8 cellular contexts compared by ENCODE assay signal in genomic region chr12:20369164-20370000, GRCh38. TPM values are rescaled to one million over a fixed set of nuclear protein-coding genes. Genes with fewer than 3 reads are reported as not detected.
DNase-seq lines count a peak whose midpoint lies in the region; ATAC-seq and TF ChIP-seq lines count a peak whose summit lies in the region.

No MANE protein-coding gene starts in this region.

- no TSS peak for BruUV-seq in OCI-LY7 (replicated peaks; lab: Mats Ljungman, UMichigan)

- TF ChIP-seq POLR2A in gastrocnemius medialis (IDR thresholded peaks at IDR 0.05): peak; percentile 39 to 55

- POLR2A ChIA-PET in OCI-LY7 (lab: Charles Lee): no interaction called here

- H3K4me1 ChIP-seq in gastrocnemius medialis (peaks cover 0 to 3% of the 10 kb centered on the region in 2 donors), OCI-LY7 (ENCODE audit: insufficient read depth, low read length, poor library complexity, severe bottlenecking) (no peaks in the 10 kb centered on the region)

- no peak overlapping the region for H3K4me2 ChIP-seq in OCI-LY7 (ENCODE audit: low read length)

- peak overlapping the region; percentile 74 to 87 (median 77) for H3K4me3 Mint-ChIP-seq in immature natural killer cell

- in situ Hi-C loops in GM13977 (cut with MboI; ENCODE audit: low pct_unique_long_range_greater_than_20kb, low sequenced_read_pairs, unreplicated experiment) (no loop called here), gastrocnemius medialis (cut with MboI; ENCODE audit: low sequenced_read_pairs in 4 of 4) (loop anchor here in 1 of 4 donors (25.0 kb wide), 2 partner anchors 457 to 632 kb away; no protein-coding TSS in a partner anchor)

- peaks cover 19 to 21% of the 10 kb centered on the region in 2 donors for H3K4me1 Mint-ChIP-seq in immature natural killer cell

- TF ChIP-seq CTCF in GM13977 (IDR thresholded peaks at IDR 0.05; ENCODE audit: extremely low read depth, insufficient read depth, missing control alignments): no peak
- peak in 2 of 5 experiments; percentile 40 to 43 for TF ChIP-seq CTCF in gastrocnemius medialis (IDR thresholded peaks at IDR 0.05 in 4 of 5, conservative IDR thresholded peaks at IDR 0.05 in 1 of 5)
- TF ChIP-seq CTCF in OCI-LY7 (conservative IDR thresholded peaks at IDR 0.05; ENCODE audit: low read length): no peak

- intact Hi-C loops in gastrocnemius medialis (cut with DNase I; ENCODE audit: low total_unique reads) (loop anchor here (2.0 to 5.0 kb wide), 2 partner anchors 48 to 49 kb away; no protein-coding TSS in a partner anchor), OCI-LY7 (cut with micrococcal nuclease; ENCODE audit: unreplicated experiment) (no loop called here)

- no peaks in the 10 kb centered on the region for H3K9me2 ChIP-seq in OCI-LY7 (ENCODE audit: insufficient read depth, low read length)

- no peak overlapping the region for H2AFZ ChIP-seq in OCI-LY7 (ENCODE audit: low read length)

- peak overlapping the region; percentile 66 to 84 (median 76) for H3K27ac ChIP-seq in gastrocnemius medialis
- no peak overlapping the region for H3K27ac ChIP-seq in OCI-LY7 (ENCODE audit: low read depth, low read length, poor library complexity, severe bottlenecking)

- peak; percentile 40 to 46 for ATAC-seq in gastrocnemius medialis
- no peak for ATAC-seq in HG03139 (IDR thresholded peaks at IDR 0.05; ENCODE audit: unreplicated experiment)
- ATAC-seq in HG03280 (IDR thresholded peaks at IDR 0.05; ENCODE audit: unreplicated experiment): no peak

- no peaks in the 10 kb centered on the region for H4K20me1 ChIP-seq in OCI-LY7 (ENCODE audit: insufficient read depth, low read length)

- H3K79me2 ChIP-seq in OCI-LY7 (ENCODE audit: insufficient read depth, low read depth, low read length): no peaks in the 10 kb centered on the region

- no peak overlapping the region for H3K27ac Mint-ChIP-seq in immature natural killer cell

- H3K9me3 Mint-ChIP-seq in immature natural killer cell: peaks cover 0 to 4% (median 0%) of the 10 kb centered on the region in 6 donors

- DNase-seq in GM13977 (ENCODE audit: low spot score) (peak; percentile 32), NCI-H524 treated with DMSO at 0.1 percent for 48 hours (lab: John Stamatoyannopoulos, UW) (peak; percentile 4), cerebellar cortex (ENCODE audit: low spot score) (peak; percentile 45), immature natural killer cell (peak; percentile 6 to 12 (median 10)), gastrocnemius medialis (peak; percentile 33 to 38), OCI-LY7 (ENCODE audit: low spot score) (no peak)

- no peaks in the 10 kb centered on the region for H3K36me3 Mint-ChIP-seq in immature natural killer cell

- H3K9me3 ChIP-seq in gastrocnemius medialis: no peaks in the 10 kb centered on the region
- H3K9me3 ChIP-seq in OCI-LY7 (ENCODE audit: low read length): no peaks in the 10 kb centered on the region

- H3K4me3 ChIP-seq in gastrocnemius medialis: peak overlapping the region; percentile 69 to 75 (median 72)
- H3K4me3 ChIP-seq in OCI-LY7 (ENCODE audit: low read depth, low read length, poor library complexity, severe bottlenecking): no peak overlapping the region

- peaks cover 14 to 25% (median 24%) of the 10 kb centered on the region in 3 donors for H3K27me3 Mint-ChIP-seq in immature natural killer cell (ENCODE audit: low read depth in 3 of 3)

- H3K36me3 ChIP-seq in gastrocnemius medialis (no peaks in the 10 kb centered on the region), OCI-LY7 (ENCODE audit: insufficient read depth, low read length) (no peaks in the 10 kb centered on the region)

- no peaks in the 10 kb centered on the region for H3K27me3 ChIP-seq in gastrocnemius medialis

- CTCF ChIA-PET in OCI-LY7 (lab: Charles Lee; ENCODE audit: unreplicated experiment): no interaction called here

RNA-seq across cellular contexts. Expression of gene PDE3A, which starts 1.0 kb away (rescaled TPM):
- polyA plus RNA-seq in immature natural killer cell: under 1 TPM in 1 of 3 donors, not detected in 2; 0.08 TPM
- 1 to 10 TPM; 4.4 to 5.3 (median 4.9) TPM for total RNA-seq in gastrocnemius medialis
- not detected in 2 replicates for total RNA-seq in OCI-LY7 (2014; rRNA removed; shearing (Covaris generic))
- total RNA-seq in OCI-LY7 (2022): not detected in 2 replicates

Comparison
In these comparisons a context has a peak if more than half of its experiments do, and no peak if none do; other contexts are left out.
1. ATAC-seq: peak in gastrocnemius medialis (2 of 2); none in HG03139 (single experiment) and HG03280 (single experiment).
2. RNA of gene PDE3A, which starts 1.0 kb away (total RNA-seq): 4.4 to 5.3 TPM in gastrocnemius medialis; not detected in OCI-LY7; every median in the first group is over 4 times any median in the second.